16 cellular contexts compared by ENCODE assay signal in genomic region chr20:44207066-44207723, GRCh38. TPM values are rescaled to one million over a fixed set of nuclear protein-coding genes. Genes with fewer than 3 reads are reported as not detected.
DNase-seq lines count a peak whose midpoint lies in the region; ATAC-seq and TF ChIP-seq lines count a peak whose summit lies in the region.
"Had no signal": no experiment of that assay in that cellular context is flagged by ENCODE, and none has a peak within 500 bp of the region (broad histone marks: within the 10 kb centered on the region; RNA-seq: fewer than 3 reads in every experiment).

No MANE protein-coding gene starts in this region.

- H3K4me1 ChIP-seq in GM23338 (ENCODE audit: insufficient read depth) (peaks cover 15% of the 10 kb centered on the region), adipocyte (ENCODE audit: control insufficient read depth, insufficient read depth, low read length) (peaks cover 64% of the 10 kb centered on the region), spleen (peaks cover 18 to 85% (median 55%) of the 10 kb centered on the region in 6 donors)
- H3K4me1 ChIP-seq: parathyroid adenoma had no signal

- H3K36me3 ChIP-seq in GM23338 (ENCODE audit: insufficient read depth) (peaks cover 19% of the 10 kb centered on the region), adipocyte (ENCODE audit: control insufficient read depth, insufficient read depth, low read length, severe bottlenecking) (peaks cover 28% of the 10 kb centered on the region), WERI-Rb-1 (peaks cover 33% of the 10 kb centered on the region), spleen (peaks cover 0 to 45% (median 31%) of the 10 kb centered on the region in 6 donors)

- no peak for ATAC-seq in GM23338
- ATAC-seq in GM18909 (IDR thresholded peaks at IDR 0.05; ENCODE audit: poor library complexity, unreplicated experiment) = no peak

- no peak overlapping the region for H2AFZ ChIP-seq in GM23338
- H2AFZ ChIP-seq: parathyroid adenoma had no signal

- no peaks in the 10 kb centered on the region for H3K9me2 ChIP-seq in GM23338 (ENCODE audit: insufficient read depth)

- H3K27ac ChIP-seq in GM23338 (ENCODE audit: low read depth) (no peak overlapping the region), WERI-Rb-1 (no peak overlapping the region), spleen (peak overlapping the region in 4 of 8 donors; percentile 33 to 99 (median 41))
- H3K27ac ChIP-seq: parathyroid adenoma had no signal

- peaks cover 83% of the 10 kb centered on the region for H3K79me2 ChIP-seq in GM23338 (replicated peaks; ENCODE audit: insufficient read depth)

- H3K36me3 Mint-ChIP-seq in CD14-positive monocyte = peaks cover 26 to 43% of the 10 kb centered on the region in 2 donors
- H3K36me3 Mint-ChIP-seq in GM23338 (ENCODE audit: low read depth) = peaks cover 25% of the 10 kb centered on the region
- H3K36me3 Mint-ChIP-seq in nephron (ENCODE audit: low read depth) = peaks cover 20% of the 10 kb centered on the region

- DNase-seq in CD14-positive monocyte (ENCODE audit: low spot score) (no peak), GM23338 (ENCODE audit: low spot score) (no peak), adipocyte (ENCODE audit: low read depth) (peak; percentile 54), WERI-Rb-1 (no peak), spleen (no peak), OCI-M2 (lab: John Stamatoyannopoulos, UW; ENCODE audit: unreplicated experiment) (no peak)
- DNase-seq: activated CD4-positive, alpha-beta T cell treated with anti-CD3 and anti-CD28 coated beads for 1 hour; amygdala; kidney glomerular epithelial cell; NCI-H187 had no signal

- H3K4me1 Mint-ChIP-seq in CD14-positive monocyte (peaks cover 44% of the 10 kb centered on the region), GM23338 (peaks cover 23% of the 10 kb centered on the region; the same call in 2 of the 3 replicates), nephron (peaks cover 59% of the 10 kb centered on the region)

- no peak overlapping the region for H3K4me3 Mint-ChIP-seq in CD14-positive monocyte
- no peak overlapping the region for H3K4me3 Mint-ChIP-seq in GM23338
- peak overlapping the region; percentile 64 to 67 (median 66) for H3K4me3 Mint-ChIP-seq in nephron

- H3K27me3 ChIP-seq in GM23338 (ENCODE audit: insufficient read depth) = no peaks in the 10 kb centered on the region
- H3K27me3 ChIP-seq in adipocyte (replicated peaks; ENCODE audit: control insufficient read depth, insufficient read depth, low read length) = no peaks in the 10 kb centered on the region
- no peaks in the 10 kb centered on the region for H3K27me3 ChIP-seq in WERI-Rb-1 (ENCODE audit: insufficient read depth, low read depth, severe bottlenecking)
- no peaks in the 10 kb centered on the region for H3K27me3 ChIP-seq in spleen (replicated peaks in 1 of 7)

- no peak for TF ChIP-seq POLR2A in spleen (IDR thresholded peaks at IDR 0.05)

- TF ChIP-seq CTCF in CD14-positive monocyte (IDR thresholded peaks at IDR 0.05) (no peak), GM23338 (conservative IDR thresholded peaks at IDR 0.05; ENCODE audit: low read depth in 2 of 2) (no peak), nephron (IDR thresholded peaks at IDR 0.05; ENCODE audit: unreplicated experiment in 3 of 3) (no peak), WERI-Rb-1 (IDR thresholded peaks at IDR 0.05; ENCODE audit: low read depth, low read length) (no peak), spleen (IDR thresholded peaks at IDR 0.05 in 8 of 11, conservative IDR thresholded peaks at IDR 0.05 in 3 of 11) (no peak)

- 30 to 40% (median 31%) methylated on average over 3 of the region's 3 CpGs for WGBS in spleen, 5 donors

- no peak overlapping the region for H3K4me3 ChIP-seq in GM23338
- peak overlapping the region; percentile 92 for H3K4me3 ChIP-seq in adipocyte (ENCODE audit: low read length)
- no peak overlapping the region for H3K4me3 ChIP-seq in WERI-Rb-1 (ENCODE audit: low read depth, low read length)
- peak overlapping the region in 1 of 8 donors; percentile 99 for H3K4me3 ChIP-seq in spleen

- intact Hi-C loops in CD14-positive monocyte (cut with micrococcal nuclease) (loop anchor here in 1 of 2 donors (10.0 kb wide), 1 partner anchor 678 kb away; the partner anchor contains the start of gene YWHAB), spleen (cut with DNase I; ENCODE audit: low total_unique reads) (no loop called here)

- H3K9me3 Mint-ChIP-seq in CD14-positive monocyte (peaks cover 0 to 2% (median 0%) of the 10 kb centered on the region in 7 donors), GM23338 (no peaks in the 10 kb centered on the region; the same call in 2 of the 3 replicates), nephron (no peaks in the 10 kb centered on the region)

- peak overlapping the region; percentile 52 for H3K9ac ChIP-seq in adipocyte (ENCODE audit: low read length)
- H3K9ac ChIP-seq: parathyroid adenoma had no signal

- H3K27me3 Mint-ChIP-seq in CD14-positive monocyte (ENCODE audit: low read depth in 3 of 3) (peaks cover 0 to 2% (median 0%) of the 10 kb centered on the region in 3 donors), GM23338 (ENCODE audit: insufficient read depth, low read depth, poor library complexity) (peaks cover 10% of the 10 kb centered on the region), nephron (ENCODE audit: low read depth) (no peaks in the 10 kb centered on the region)

- H3K4me2 ChIP-seq in GM23338 = no peak overlapping the region

- H3K9me3 ChIP-seq in adipocyte (ENCODE audit: control insufficient read depth, low read length) = no peaks in the 10 kb centered on the region
- no peaks in the 10 kb centered on the region for H3K9me3 ChIP-seq in WERI-Rb-1 (ENCODE audit: severe bottlenecking)
- H3K9me3 ChIP-seq in spleen = no peaks in the 10 kb centered on the region

- H3K27ac Mint-ChIP-seq in CD14-positive monocyte (peak overlapping the region in 5 of 7 donors; percentile 2 to 65 (median 30)), GM23338 (peak overlapping the region; percentile 46; the same call in 1 of the 2 replicates), nephron (peak overlapping the region in 2 of 3 experiments; percentile 17 to 36)

- peaks cover 26% of the 10 kb centered on the region for H4K20me1 ChIP-seq in GM23338 (replicated peaks; ENCODE audit: insufficient read depth)

- no peaks in the 10 kb centered on the region for H3F3A ChIP-seq in GM23338 (replicated peaks; ENCODE audit: low read depth)

TF ChIP-seq in GM23338, 12 proteins besides CTCF, POLR2A, EP300 and RAD21 (continues in another document):
- TF ChIP-seq REST (IDR thresholded peaks at IDR 0.05; ENCODE audit: unreplicated experiment) = no peak
- TF ChIP-seq POLR2AphosphoS5 (IDR thresholded peaks at IDR 0.05; ENCODE audit: low read depth) = no peak
- TF ChIP-seq ZNF114 (CRISPR knock-in tag; IDR thresholded peaks at IDR 0.05) = no peak

RNA-seq across cellular contexts. Expression of gene OSER1, which starts 3.4 kb away (rescaled TPM):
- polyA plus RNA-seq in CD14-positive monocyte = 10 to 100 TPM; 42.3 to 45.1 TPM
- 31.1 and 32.4 TPM in 2 replicates for total RNA-seq in GM23338 (2014; rRNA removed; shearing (Covaris generic))
- polyA plus RNA-seq in GM23338 (2016; fragmentation: Nextera tagmentation; extraction: Ambion mirVana) = 22.1 and 25.2 TPM in 2 replicates
- 10 to 100 TPM; 28.5 to 42.0 (median 36.1) TPM for total RNA-seq in spleen
- 10 to 100 TPM; 36.9 to 47.0 (median 40.6) TPM for polyA plus RNA-seq in spleen

RNA-seq across cellular contexts. Expression of gene JPH2, which starts 20.2 kb away (rescaled TPM):
- not detected for polyA plus RNA-seq in CD14-positive monocyte
- total RNA-seq in GM23338 (2014; rRNA removed; shearing (Covaris generic)) = 0.78 and 1.1 TPM in 2 replicates
- 0.16 and 0.43 TPM in 2 replicates for polyA plus RNA-seq in GM23338 (2016; fragmentation: Nextera tagmentation; extraction: Ambion mirVana)
- total RNA-seq in spleen = 1 to 10 TPM; 1.0 to 4.4 (median 1.3) TPM
- polyA plus RNA-seq in spleen = 1 to 10 TPM in 1 of 3 donors, under 1 TPM in 2; 0.50 to 2.7 (median 0.76) TPM
- total RNA-seq: endothelial cell of umbilical vein had no signal
- polyA plus RNA-seq: endothelial cell of umbilical vein had no signal

RNA-seq across cellular contexts. Expression of gene GDAP1L1, which starts 39.9 kb away (rescaled TPM):
- polyA plus RNA-seq in CD14-positive monocyte = not detected
- 6.9 and 11.2 TPM in 2 replicates for total RNA-seq in GM23338 (2014; rRNA removed; shearing (Covaris generic))
- 4.5 and 5.9 TPM in 2 replicates for polyA plus RNA-seq in GM23338 (2016; fragmentation: Nextera tagmentation; extraction: Ambion mirVana)
- not detected for total RNA-seq in spleen
- polyA plus RNA-seq in spleen = not detected
- total RNA-seq: endothelial cell of umbilical vein, HT1080, RPMI7951 had no signal
- polyA plus RNA-seq: endothelial cell of umbilical vein had no signal

Comparison
In these comparisons a context has a peak if more than half of its experiments do, and no peak if none do; other contexts are left out.
1. H3K4me3 Mint-ChIP-seq: peak in nephron (3 of 3); none in CD14-positive monocyte (0 of 2) and GM23338 (single experiment).
2. Peak in every context shown above with its lines, with median percentiles within 50 percentile points of each other: H3K27ac Mint-ChIP-seq.